ENCODE assay signal across 11 cellular contexts in the genomic region with DNA sequence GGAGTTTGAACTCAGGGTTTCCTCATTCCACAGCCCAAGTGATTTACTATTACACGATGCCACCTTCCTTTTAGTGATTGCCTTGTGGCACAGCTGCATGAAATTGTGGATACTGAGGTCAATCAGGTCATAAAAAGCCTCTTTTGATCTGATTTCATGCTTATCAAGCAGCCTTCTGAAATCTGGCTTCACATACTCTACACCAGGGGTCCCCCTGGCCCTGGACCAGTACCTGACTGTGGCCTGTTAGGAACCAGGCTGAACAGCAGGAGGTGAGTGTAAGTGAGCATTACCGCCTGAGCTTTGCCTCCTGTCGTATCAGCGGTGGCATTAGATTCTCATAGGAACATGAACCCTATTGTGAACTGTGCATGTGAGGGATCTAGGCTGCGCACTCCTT. TPM values are rescaled to one million over a fixed set of nuclear protein-coding genes. Genes with fewer than 3 reads are reported as not detected.
DNase-seq lines count a peak whose midpoint lies in the region; ATAC-seq, FAIRE-seq and TF ChIP-seq lines count a peak whose summit lies in the region.
"Had no signal": no experiment of that assay in that cellular context is flagged by ENCODE, and none has a peak within 500 bp of the region (broad histone marks: within the 10 kb centered on the region; RNA-seq: fewer than 3 reads in every experiment).

No MANE protein-coding gene starts in this region.

- in situ Hi-C loops in Panc1 (cut with HindIII; ENCODE audit: low pct_unique_long_range_greater_than_20kb, low sequenced_read_pairs) = no loop called here

- H3K9me1 ChIP-seq in keratinocyte (ENCODE audit: control insufficient read depth, extremely low read depth, insufficient read depth, low read length) = peaks cover 8% of the 10 kb centered on the region

- no peak overlapping the region for H3K9ac ChIP-seq in keratinocyte (ENCODE audit: control insufficient read depth, extremely low read depth, insufficient read depth, low read length)
- H3K9ac ChIP-seq: BLaER1 had no signal

- H3K9me3 ChIP-seq in left ventricle myocardium inferior (replicated peaks) (no peaks in the 10 kb centered on the region), Panc1 (ENCODE audit: control insufficient read depth, insufficient read depth, low read depth, low read length) (no peaks in the 10 kb centered on the region), keratinocyte (ENCODE audit: control insufficient read depth, low read depth, low read length) (no peaks in the 10 kb centered on the region), upper lobe of right lung (no peaks in the 10 kb centered on the region), osteoblast (ENCODE audit: low read depth, low read length) (no peaks in the 10 kb centered on the region)
- H3K9me3 ChIP-seq: BLaER1 had no signal

- H3K27ac ChIP-seq in left ventricle myocardium inferior (replicated peaks) = peak overlapping the region; percentile 18
- no peak overlapping the region for H3K27ac ChIP-seq in Panc1 (ENCODE audit: low read length)
- no peak overlapping the region for H3K27ac ChIP-seq in keratinocyte (ENCODE audit: control insufficient read depth, insufficient read depth, low read length)
- H3K27ac ChIP-seq in upper lobe of right lung = peak overlapping the region; percentile 20
- no peak overlapping the region for H3K27ac ChIP-seq in osteoblast (ENCODE audit: low read depth, low read length)
- H3K27ac ChIP-seq: BLaER1 had no signal

- H2AFZ ChIP-seq in keratinocyte (ENCODE audit: control insufficient read depth, low read length) (no peak overlapping the region), osteoblast (ENCODE audit: low read length) (no peak overlapping the region)

- H3K4me2 ChIP-seq in keratinocyte (ENCODE audit: control insufficient read depth, extremely low read depth, insufficient read depth, low read depth, low read length) (no peak overlapping the region), osteoblast (ENCODE audit: insufficient read depth, low read length) (no peak overlapping the region)
- H3K4me2 ChIP-seq: BLaER1 had no signal

- H3K4me3 ChIP-seq in left ventricle myocardium inferior (no peak overlapping the region), Panc1 (ENCODE audit: low read depth in 2 of 2, low read length in 2 of 2) (no peak overlapping the region), keratinocyte (ENCODE audit: control insufficient read depth in 2 of 3, extremely low read depth in 1 of 3, insufficient read depth in 2 of 3, low read depth in 1 of 3, low read length in 3 of 3) (no peak overlapping the region), upper lobe of right lung (no peak overlapping the region), osteoblast (ENCODE audit: insufficient read depth, low read length) (no peak overlapping the region)
- H3K4me3 ChIP-seq: BLaER1 had no signal

- H3K79me2 ChIP-seq in keratinocyte (ENCODE audit: control insufficient read depth, insufficient read depth, low read length) (peaks cover 46% of the 10 kb centered on the region), osteoblast (ENCODE audit: insufficient read depth, low read length) (peaks cover 69% of the 10 kb centered on the region)

- H3K27me3 ChIP-seq in left ventricle myocardium inferior (ENCODE audit: low read depth) (no peaks in the 10 kb centered on the region), Panc1 (ENCODE audit: control insufficient read depth, insufficient read depth, low read length) (no peaks in the 10 kb centered on the region), keratinocyte (ENCODE audit: control insufficient read depth, extremely low read depth, insufficient read depth, low read length) (no peaks in the 10 kb centered on the region), upper lobe of right lung (no peaks in the 10 kb centered on the region), osteoblast (ENCODE audit: insufficient read depth, low read length) (no peaks in the 10 kb centered on the region)
- H3K27me3 ChIP-seq: BLaER1 had no signal

- peak; percentile 17 for FAIRE-seq in keratinocyte (lab: Jason Lieb, UNC)
- FAIRE-seq: GM19239 had no signal

- no TSS peak for BruUV-seq in Panc1 (replicated peaks; lab: Mats Ljungman, UMichigan)

- no peak for ATAC-seq in left cardiac atrium
- ATAC-seq in Panc1 = 0 out of 2 replicates have a peak, but pooled peaks have one; percentile 43
- ATAC-seq in upper lobe of right lung = no peak
- ATAC-seq in GM18867 (IDR thresholded peaks at IDR 0.05; ENCODE audit: unreplicated experiment) = no peak

- CTCF ChIA-PET in Panc1 (lab: Charles Lee) = interaction anchor here (0.7 kb wide), 1 partner anchor 75 kb away, joined by 3 read pairs; no protein-coding TSS in a partner anchor

- dilution Hi-C loops in keratinocyte (cut with MboI; ENCODE audit: extremely low pct_ligation_motif_present, low sequenced_read_pairs) = no loop called here

- POLR2A ChIA-PET in Panc1 (lab: Charles Lee) = interaction anchor here (0.6 to 0.7 kb wide), 2 partner anchors 277 to 284 kb away, joined by 3 to 6 read pairs; no protein-coding TSS in a partner anchor

- H3K4me1 ChIP-seq in left ventricle myocardium inferior = peaks cover 47% of the 10 kb centered on the region
- H3K4me1 ChIP-seq in Panc1 (ENCODE audit: control insufficient read depth, insufficient read depth, low read length) = peaks cover 14% of the 10 kb centered on the region
- H3K4me1 ChIP-seq in keratinocyte (ENCODE audit: control insufficient read depth, extremely low read depth, insufficient read depth, low read length) = peaks cover 23% of the 10 kb centered on the region
- H3K4me1 ChIP-seq in upper lobe of right lung = peaks cover 55% of the 10 kb centered on the region
- H3K4me1 ChIP-seq in osteoblast (ENCODE audit: insufficient read depth, low read length) = peaks cover 28% of the 10 kb centered on the region
- H3K4me1 ChIP-seq: BLaER1 had no signal

- H3K36me3 ChIP-seq in left ventricle myocardium inferior = peaks cover 22% of the 10 kb centered on the region
- H3K36me3 ChIP-seq in Panc1 (ENCODE audit: control insufficient read depth, insufficient read depth, low read length) = no peaks in the 10 kb centered on the region
- H3K36me3 ChIP-seq in keratinocyte (ENCODE audit: control insufficient read depth in 2 of 2, extremely low read depth in 1 of 2, insufficient read depth in 2 of 2, low read length in 2 of 2) = peaks cover 17 to 41% of the 10 kb centered on the region in 2 experiments
- peaks cover 27% of the 10 kb centered on the region for H3K36me3 ChIP-seq in upper lobe of right lung
- peaks cover 31% of the 10 kb centered on the region for H3K36me3 ChIP-seq in osteoblast (ENCODE audit: insufficient read depth, low read length)

- DNase-seq in left ventricle myocardium inferior = no peak
- DNase-seq in left cardiac atrium = no peak
- no peak for DNase-seq in Panc1 (ENCODE audit: low read depth, low spot score)
- no peak for DNase-seq in keratinocyte (ENCODE audit: low read depth, low spot score)
- DNase-seq in upper lobe of right lung = no peak
- DNase-seq in activated effector memory CD4-positive, alpha-beta T cell treated with anti-CD3 and anti-CD28 coated beads, Interleukin-2, amount 50 U/mL, for 16 hours = no peak
- no peak for DNase-seq in osteoblast (ENCODE audit: insufficient read length, low spot score, missing footprints)
- DNase-seq: activated CD8-positive, alpha-beta memory T cell treated with anti-CD3 and anti-CD28 coated beads, Interleukin-2, amount 50 U/mL, for 4 hours had no signal

- TF ChIP-seq CTCF in left ventricle myocardium inferior (IDR thresholded peaks at IDR 0.05; ENCODE audit: borderline replicate concordance) = no peak
- TF ChIP-seq CTCF in Panc1 (IDR thresholded peaks at IDR 0.05) = no peak
- TF ChIP-seq CTCF in keratinocyte (optimal IDR thresholded peaks at IDR 0.05 in 1 of 3, IDR thresholded peaks at IDR 0.05 in 1 of 3, conservative IDR thresholded peaks at IDR 0.05 in 1 of 3; ENCODE audit: extremely low read depth in 1 of 3, insufficient read depth in 2 of 3, low read length in 3 of 3) = no peak
- TF ChIP-seq CTCF in upper lobe of right lung (IDR thresholded peaks at IDR 0.05) = no peak
- TF ChIP-seq CTCF in osteoblast (IDR thresholded peaks at IDR 0.05; ENCODE audit: extremely low read depth, low read depth, low read length) = no peak

- intact Hi-C loops in left ventricle myocardium inferior (cut with micrococcal nuclease) = no loop called here
- intact Hi-C loops in left cardiac atrium (cut with DNase I) = no loop called here
- intact Hi-C loops in Panc1 (cut with micrococcal nuclease; ENCODE audit: unreplicated experiment) = no loop called here
- intact Hi-C loops in upper lobe of right lung (cut with DNase I) = no loop called here

- H4K20me1 ChIP-seq in keratinocyte (ENCODE audit: control insufficient read depth, extremely low read depth, insufficient read depth, low read length) (peaks cover 32% of the 10 kb centered on the region), osteoblast (ENCODE audit: insufficient read depth, low read length) (peaks cover 51% of the 10 kb centered on the region)

RNA-seq across cellular contexts. Expression of a gene that starts 13.8 kb away (rescaled TPM):
- 8.6 TPM for total RNA-seq in left ventricle myocardium inferior
- 10 to 100 TPM; 15.8 to 27.4 TPM for total RNA-seq in left cardiac atrium
- total RNA-seq in Panc1 (2021; ENCODE audit: unreplicated experiment) = 5.4 TPM
- polyA plus RNA-seq in Panc1 (2012; ENCODE audit: insufficient read length) = 2.4 TPM
- polyA plus RNA-seq in keratinocyte = 51.4 to 101 TPM (median 79.9 TPM) in 3 replicates
- polyA plus RNA-seq in keratinocyte (2011; ENCODE audit: low read depth) = 38.9 TPM
- 33.9 and 61.9 TPM in 2 replicates for polyA plus RNA-seq in keratinocyte (2011; cell fraction: cytosol; rRNA removed)
- 64.9 and 82.1 TPM in 2 replicates for polyA plus RNA-seq in keratinocyte (2011; cell fraction: nucleus; rRNA removed)
- polyA plus RNA-seq in keratinocyte (2012; ENCODE audit: low replicate concordance) = 26.7 and 74.4 TPM in 2 replicates
- polyA minus RNA-seq in keratinocyte = 53.5 to 129 TPM (median 69.1 TPM) in 3 replicates
- polyA minus RNA-seq in keratinocyte (2011; cell fraction: cytosol; rRNA and poly(A)+ RNA removed) = 30.3 TPM
- 66.7 and 149 TPM in 2 replicates for polyA minus RNA-seq in keratinocyte (2011; cell fraction: nucleus; rRNA and poly(A)+ RNA removed)
- total RNA-seq in upper lobe of right lung = 58.4 TPM
- total RNA-seq in osteoblast = 184 and 211 TPM in 2 replicates

Comparison
In these comparisons a context has a peak if more than half of its experiments do, and no peak if none do; other contexts are left out.
1. H3K27ac ChIP-seq: peak in left ventricle myocardium inferior (single experiment) and upper lobe of right lung (single experiment); none in Panc1 (single experiment), keratinocyte (single experiment) and osteoblast (single experiment).